Comparison of ENCODE assay signal across 20 cellular contexts in genomic region chr10:124482876-124483275, GRCh38. TPM values are rescaled to one million over a fixed set of nuclear protein-coding genes. Genes with fewer than 3 reads are reported as not detected.
DNase-seq lines count a peak whose midpoint lies in the region; ATAC-seq, FAIRE-seq and TF ChIP-seq lines count a peak whose summit lies in the region.
"Had no signal": no experiment of that assay in that cellular context is flagged by ENCODE, and none has a peak within 500 bp of the region (broad histone marks: within the 10 kb centered on the region; RNA-seq: fewer than 3 reads in every experiment).

No MANE protein-coding gene starts in this region.

- H3K4me2 ChIP-seq in IMR-90 (ENCODE audit: low read depth, low read length): no peak overlapping the region
- no peak overlapping the region for H3K4me2 ChIP-seq in H1 (ENCODE audit: insufficient read depth in 1 of 2, low read depth in 2 of 2, low read length in 2 of 2)
- no peak overlapping the region for H3K4me2 ChIP-seq in neuronal stem cell (ENCODE audit: insufficient read depth, low read length, poor library complexity, severe bottlenecking)
- no peak overlapping the region for H3K4me2 ChIP-seq in mammary epithelial cell (ENCODE audit: insufficient read depth, low read depth, low read length)
- no peak overlapping the region for H3K4me2 ChIP-seq in GM23248 (ENCODE audit: unreplicated experiment)

- ATAC-seq in IMR-90 (ENCODE audit: low read depth) (no peak), HG03139 (IDR thresholded peaks at IDR 0.05; ENCODE audit: unreplicated experiment) (no peak)
- ATAC-seq: CD8-positive, alpha-beta T cell; GM12878; HCT116 had no signal

- H3K27me3 Mint-ChIP-seq in CD8-positive, alpha-beta memory T cell: no peaks in the 10 kb centered on the region

- no peak overlapping the region for H2BK12ac ChIP-seq in H1 (ENCODE audit: low read depth, low read length)
- H2BK12ac ChIP-seq in neuronal stem cell (ENCODE audit: low read length): no peak overlapping the region

- WGBS in IMR-90 (ENCODE audit: extremely low coverage in 2 of 2, insufficient read length in 1 of 2), 2 experiments: 89% methylated on average over 8 of the region's 12 CpGs; no CpG with 5 or more reads in 1 of the 2 experiments
- WGBS in H1 (ENCODE audit: extremely low coverage in 1 of 2, insufficient coverage in 1 of 2, insufficient read length in 1 of 2, insufficient replicate concordance in 2 of 2, low coverage in 1 of 2, low lambda C conversion rate in 2 of 2, missing lambda C conversion rate in 1 of 2), 2 experiments: 92% methylated on average over 12 of the region's 12 CpGs; no CpG with 5 or more reads in 1 of the 2 experiments
- no CpG with 5 or more reads among the region's 12 CpGs for WGBS in neuronal stem cell (ENCODE audit: extremely low coverage in 2 of 2, insufficient read length in 2 of 2, insufficient replicate concordance in 1 of 2), 2 donors
- 87% methylated on average over 12 of the region's 12 CpGs for WGBS in mammary epithelial cell (ENCODE audit: low coverage, missing lambda C conversion rate)
- WGBS in GM23248 (ENCODE audit: low coverage in 1 of 2, low lambda C conversion rate in 2 of 2, missing lambda C conversion rate in 2 of 2), 2 experiments: 73 to 77% methylated on average over 12 of the region's 12 CpGs

- no peak overlapping the region for H4K5ac ChIP-seq in IMR-90 (ENCODE audit: low read depth, low read length)
- H4K5ac ChIP-seq in H1 (ENCODE audit: insufficient read length, low read depth, low read length): no peak overlapping the region

- H3K9me2 ChIP-seq in GM23248 (ENCODE audit: insufficient read depth): no peaks in the 10 kb centered on the region

- H3K79me2 ChIP-seq in H1 (ENCODE audit: control insufficient read depth in 1 of 2, insufficient read depth in 2 of 2, low read length in 2 of 2) (no peaks in the 10 kb centered on the region), mammary epithelial cell (ENCODE audit: insufficient read depth, low read length) (no peaks in the 10 kb centered on the region), GM23248 (ENCODE audit: insufficient read depth) (no peaks in the 10 kb centered on the region)

- TF ChIP-seq CTCF in IMR-90 (conservative IDR thresholded peaks at IDR 0.05; ENCODE audit: low read depth, low read length): no peak
- TF ChIP-seq CTCF in H1 (IDR thresholded peaks at IDR 0.05; ENCODE audit: control extremely low read depth in 1 of 3, insufficient read depth in 1 of 3, low read depth in 1 of 3, low read length in 3 of 3): peak; percentile 6 to 31 (median 13); a peak in 3 of 4 replicates
- no peak for TF ChIP-seq CTCF in mammary epithelial cell (conservative IDR thresholded peaks at IDR 0.05 in 1 of 2, IDR thresholded peaks at IDR 0.05 in 1 of 2; ENCODE audit: extremely low read depth in 1 of 2, insufficient read depth in 1 of 2, low read depth in 1 of 2, low read length in 2 of 2)

- H3K27ac Mint-ChIP-seq in CD8-positive, alpha-beta memory T cell: peak overlapping the region in 3 of 8 donors; percentile 19 to 87 (median 85)
- H3K27ac Mint-ChIP-seq: CD8-positive, alpha-beta T cell; H9 had no signal

- H3K4ac ChIP-seq in IMR-90 (ENCODE audit: low read depth, low read length): no peak overlapping the region
- no peak overlapping the region for H3K4ac ChIP-seq in H1 (replicated peaks; ENCODE audit: insufficient read length, low read depth, low read length)
- H3K4ac ChIP-seq in neuronal stem cell (ENCODE audit: low read length): no peak overlapping the region

- TF ChIP-seq EP300 in H1 (IDR thresholded peaks at IDR 0.05; ENCODE audit: borderline replicate concordance in 1 of 2, low read depth in 2 of 2, low read length in 2 of 2): no peak

- no peak for FAIRE-seq in H1 (lab: Jason Lieb, UNC)
- FAIRE-seq: D721Med, GM12878, GM19239 had no signal

- BruUV-seq in IMR-90 (replicated peaks; lab: Mats Ljungman, UMichigan) (no TSS peak), mammary epithelial cell (replicated peaks; lab: Mats Ljungman, UMichigan) (no TSS peak)

- DNase-seq in IMR-90: no peak
- no peak for DNase-seq in H1 (ENCODE audit: low read depth in 1 of 2, low spot score in 2 of 2)
- DNase-seq in neuronal stem cell (ENCODE audit: low spot score): no peak
- DNase-seq in CD8-positive, alpha-beta memory T cell: no peak
- DNase-seq in mammary epithelial cell: no peak
- DNase-seq in GM23248: no peak
- DNase-seq: C1 segment of cervical spinal cord; CD8-positive, alpha-beta T cell; EL; GDM1; H9 had no signal

- dilution Hi-C loops in IMR-90 (cut with HindIII; ENCODE audit: low sequenced_read_pairs, unreplicated experiment) (no loop called here), mammary epithelial cell (cut with HindIII; ENCODE audit: low sequenced_read_pairs) (no loop called here)

- H4K8ac ChIP-seq in IMR-90 (ENCODE audit: low read depth in 2 of 2, low read length in 2 of 2) (no peak overlapping the region), H1 (ENCODE audit: extremely low read depth, insufficient read depth, low read length) (no peak overlapping the region), neuronal stem cell (ENCODE audit: low read depth, low read length) (no peak overlapping the region)

- in situ Hi-C loops in IMR-90 (cut with MboI; ENCODE audit: low sequenced_read_pairs): no loop called here
- in situ Hi-C loops in mammary epithelial cell (cut with MboI; ENCODE audit: low sequenced_read_pairs in 2 of 2): no loop called here
- in situ Hi-C loops in GM23248 (cut with MboI): no loop called here

- H2AK5ac ChIP-seq in IMR-90 (ENCODE audit: low read depth, low read length) (no peak overlapping the region), H1 (ENCODE audit: low read depth, low read length) (no peak overlapping the region), neuronal stem cell (ENCODE audit: low read depth, low read length) (peak overlapping the region; percentile 21)

- H3K4me3 Mint-ChIP-seq in CD8-positive, alpha-beta memory T cell: no peak overlapping the region
- H3K4me3 Mint-ChIP-seq: CD8-positive, alpha-beta T cell; H9 had no signal

- H2AK9ac ChIP-seq in IMR-90 (replicated peaks; ENCODE audit: low read depth, low read length, poor library complexity): peak overlapping the region; percentile 77

- no peak for TF ChIP-seq RAD21 in IMR-90 (IDR thresholded peaks at IDR 0.05; ENCODE audit: low read length)
- TF ChIP-seq RAD21 in H1 (IDR thresholded peaks at IDR 0.05 in 1 of 2, conservative IDR thresholded peaks at IDR 0.05 in 1 of 2; ENCODE audit: low read depth in 2 of 2, low read length in 2 of 2): peak; percentile 25 to 46; a peak in 3 of 4 replicates

- H3K27me3 ChIP-seq in IMR-90 (ENCODE audit: control insufficient read depth, insufficient read depth, low read length): no peaks in the 10 kb centered on the region
- no peaks in the 10 kb centered on the region for H3K27me3 ChIP-seq in H1 (replicated peaks in 1 of 4; ENCODE audit: control insufficient read depth in 3 of 4, extremely low read depth in 1 of 4, insufficient read depth in 3 of 4, low read length in 3 of 4)
- H3K27me3 ChIP-seq in neuronal stem cell (ENCODE audit: control insufficient read depth in 3 of 3, insufficient read depth in 3 of 3, low read depth in 1 of 3, low read length in 3 of 3): no peaks in the 10 kb centered on the region
- H3K27me3 ChIP-seq in CD8-positive, alpha-beta memory T cell (ENCODE audit: insufficient read depth, low read length, poor library complexity, severe bottlenecking): no peaks in the 10 kb centered on the region
- no peaks in the 10 kb centered on the region for H3K27me3 ChIP-seq in mammary epithelial cell (ENCODE audit: insufficient read depth, low read length)
- no peaks in the 10 kb centered on the region for H3K27me3 ChIP-seq in GM23248 (replicated peaks; ENCODE audit: insufficient read depth)

- H3K56ac ChIP-seq in IMR-90 (ENCODE audit: extremely low read depth, insufficient read depth, low read length): no peak overlapping the region
- H3K56ac ChIP-seq in H1 (replicated peaks; ENCODE audit: insufficient read length, low read depth, low read length): no peak overlapping the region

- CTCF ChIA-PET in IMR-90 (lab: Yijun Ruan, JAX): no interaction called here
- CTCF ChIA-PET in H1 (lab: Charles Lee; ENCODE audit: partially characterized antibody): interaction anchor here (1.0 to 3.2 kb wide), 6 partner anchors 10 to 49 kb away, joined by 3 to 14 read pairs (median 4); partner anchors contain the start of gene NKX1-2
- CTCF ChIA-PET in CD8-positive, alpha-beta memory T cell (lab: Charles Lee): no interaction called here
- CTCF ChIA-PET in mammary epithelial cell (lab: Charles Lee; ENCODE audit: low non-redundant PET): no interaction called here

- H3K14ac ChIP-seq in IMR-90 (replicated peaks; ENCODE audit: low read depth, low read length): no peak overlapping the region
- no peak overlapping the region for H3K14ac ChIP-seq in H1 (ENCODE audit: insufficient read length)
- H3K14ac ChIP-seq in neuronal stem cell (ENCODE audit: low read length): no peak overlapping the region

- H3K79me1 ChIP-seq in IMR-90 (ENCODE audit: low read depth in 1 of 2, low read length in 2 of 2): no peaks in the 10 kb centered on the region
- H3K79me1 ChIP-seq in H1 (ENCODE audit: low read depth, low read length): peaks cover 11% of the 10 kb centered on the region
- H3K79me1 ChIP-seq in neuronal stem cell (ENCODE audit: low read depth, low read length): peaks cover 2% of the 10 kb centered on the region

- no peaks in the 10 kb centered on the region for H3K9me1 ChIP-seq in IMR-90 (ENCODE audit: insufficient read depth, low read length)

- H4K91ac ChIP-seq in IMR-90 (ENCODE audit: insufficient read depth, low read depth, low read length) (no peak overlapping the region), H1 (replicated peaks; ENCODE audit: insufficient read length, low read length) (peak overlapping the region; percentile 1), neuronal stem cell (ENCODE audit: low read depth, low read length, poor library complexity) (no peak overlapping the region)

- peaks cover 0 to 2% (median 0%) of the 10 kb centered on the region in 3 donors for H3K4me1 Mint-ChIP-seq in CD8-positive, alpha-beta memory T cell

- no peak for TF ChIP-seq POLR2A in IMR-90 (IDR thresholded peaks at IDR 0.05; ENCODE audit: low read depth, low read length)
- no peak for TF ChIP-seq POLR2A in H1 (IDR thresholded peaks at IDR 0.05; ENCODE audit: control extremely low read depth in 1 of 2, low read depth in 2 of 2, low read length in 2 of 2)

- H4K20me1 ChIP-seq in IMR-90 (ENCODE audit: insufficient read depth, low read length) (no peaks in the 10 kb centered on the region), H1 (replicated peaks in 1 of 2; ENCODE audit: control insufficient read depth in 1 of 2, insufficient read depth in 2 of 2, low read length in 2 of 2) (peaks cover 0 to 2% of the 10 kb centered on the region in 2 experiments), mammary epithelial cell (ENCODE audit: insufficient read depth, low read length) (no peaks in the 10 kb centered on the region), GM23248 (ENCODE audit: insufficient read depth) (no peaks in the 10 kb centered on the region)

- H3K4me1 ChIP-seq in IMR-90 (ENCODE audit: control insufficient read depth, insufficient read depth, low read length): no peaks in the 10 kb centered on the region
- peaks cover 2 to 12% (median 6%) of the 10 kb centered on the region in 4 experiments; a peak in 6 of 7 replicates for H3K4me1 ChIP-seq in H1 (replicated peaks in 1 of 4; ENCODE audit: control insufficient read depth in 3 of 4, insufficient read depth in 4 of 4, low read length in 3 of 4)
- peaks cover 6 to 17% of the 10 kb centered on the region in 2 donors for H3K4me1 ChIP-seq in neuronal stem cell (ENCODE audit: control insufficient read depth in 2 of 2, insufficient read depth in 1 of 2, low read depth in 1 of 2, low read length in 2 of 2)
- H3K4me1 ChIP-seq in CD8-positive, alpha-beta memory T cell (ENCODE audit: insufficient read depth, low read length): no peaks in the 10 kb centered on the region
- H3K4me1 ChIP-seq in mammary epithelial cell (ENCODE audit: insufficient read depth, low read length): peaks cover 7% of the 10 kb centered on the region
- no peaks in the 10 kb centered on the region for H3K4me1 ChIP-seq in GM23248 (ENCODE audit: insufficient read depth)

- H2AFZ ChIP-seq in IMR-90 (replicated peaks; ENCODE audit: low read length, poor library complexity) (no peak overlapping the region), H1 (ENCODE audit: low read length) (no peak overlapping the region), neuronal stem cell (ENCODE audit: low read length) (no peak overlapping the region), mammary epithelial cell (ENCODE audit: low read depth, low read length) (no peak overlapping the region), GM23248 (no peak overlapping the region)

- no peak overlapping the region for H3K4me3 ChIP-seq in IMR-90 (ENCODE audit: insufficient read depth, low read depth, low read length)
- H3K4me3 ChIP-seq in H1 (ENCODE audit: extremely low read depth in 1 of 4, insufficient read depth in 2 of 4, low read depth in 3 of 4, low read length in 4 of 4): no peak overlapping the region
- H3K4me3 ChIP-seq in neuronal stem cell (ENCODE audit: low read length in 2 of 2): no peak overlapping the region
- H3K4me3 ChIP-seq in CD8-positive, alpha-beta memory T cell (ENCODE audit: low read length): no peak overlapping the region
- no peak overlapping the region for H3K4me3 ChIP-seq in mammary epithelial cell (replicated peaks in 1 of 3; ENCODE audit: insufficient read depth in 1 of 3, low read depth in 2 of 3, low read length in 3 of 3)
- H3K4me3 ChIP-seq in GM23248: no peak overlapping the region
- H3K4me3 ChIP-seq: GM12878 had no signal

- H2BK120ac ChIP-seq in IMR-90 (ENCODE audit: low read depth, low read length) (no peak overlapping the region), H1 (replicated peaks; ENCODE audit: low read depth, low read length) (no peak overlapping the region), neuronal stem cell (ENCODE audit: low read depth, low read length) (no peak overlapping the region)

- H3K36me3 ChIP-seq in IMR-90 (ENCODE audit: control insufficient read depth, insufficient read depth, low read length) (no peaks in the 10 kb centered on the region), H1 (ENCODE audit: control insufficient read depth in 2 of 4, insufficient read depth in 4 of 4, low read length in 3 of 4) (peaks cover 0 to 10% (median 4%) of the 10 kb centered on the region in 4 experiments; a peak in 5 of 8 replicates), neuronal stem cell (replicated peaks in 1 of 2; ENCODE audit: control insufficient read depth in 2 of 2, insufficient read depth in 2 of 2, low read length in 2 of 2) (no peaks in the 10 kb centered on the region), mammary epithelial cell (ENCODE audit: insufficient read depth, low read length) (no peaks in the 10 kb centered on the region), GM23248 (ENCODE audit: low read depth) (no peaks in the 10 kb centered on the region)
- no peaks in the 10 kb centered on the region for H3K36me3 ChIP-seq in CD8-positive, alpha-beta memory T cell (ENCODE audit: insufficient read depth, low read length)

- H3K18ac ChIP-seq in IMR-90 (ENCODE audit: low read depth, low read length) (no peak overlapping the region), H1 (ENCODE audit: extremely low read depth, low read length) (0 out of 2 replicates have a peak overlapping the region, but pooled peaks have one; percentile 13), neuronal stem cell (ENCODE audit: low read length) (peak overlapping the region; percentile 51)

- no peaks in the 10 kb centered on the region for H3F3A ChIP-seq in GM23248 (ENCODE audit: insufficient read depth)

- H2BK20ac ChIP-seq in IMR-90 (ENCODE audit: low read depth, low read length) (no peak overlapping the region), H1 (ENCODE audit: low read length) (no peak overlapping the region)

- H3K36me3 Mint-ChIP-seq in CD8-positive, alpha-beta memory T cell: peaks cover 7 to 13% (median 9%) of the 10 kb centered on the region in 3 donors

- H3K27ac ChIP-seq in IMR-90 (ENCODE audit: insufficient read depth, low read length): no peak overlapping the region
- no peak overlapping the region for H3K27ac ChIP-seq in H1 (ENCODE audit: low read depth, low read length)
- H3K27ac ChIP-seq in neuronal stem cell (replicated peaks; ENCODE audit: low read length): no peak overlapping the region
- no peak overlapping the region for H3K27ac ChIP-seq in CD8-positive, alpha-beta memory T cell (ENCODE audit: low read depth, low read length)
- H3K27ac ChIP-seq in mammary epithelial cell (ENCODE audit: insufficient read depth, low read depth, low read length): no peak overlapping the region
- no peak overlapping the region for H3K27ac ChIP-seq in GM23248

- no peak overlapping the region for H2BK5ac ChIP-seq in IMR-90 (ENCODE audit: low read depth, low read length, poor library complexity, severe bottlenecking)
- H2BK5ac ChIP-seq in H1 (ENCODE audit: low read depth, low read length): peak overlapping the region; percentile 84
- H2BK5ac ChIP-seq in neuronal stem cell (ENCODE audit: low read length): no peak overlapping the region

- no peaks in the 10 kb centered on the region for H3K9me3 ChIP-seq in IMR-90 (ENCODE audit: control insufficient read depth, insufficient read depth, low read length)
- peaks cover 6 to 8% of the 10 kb centered on the region in 2 experiments; a peak in 3 of 4 replicates for H3K9me3 ChIP-seq in H1 (ENCODE audit: insufficient read depth in 2 of 2, low read depth in 1 of 2, low read length in 1 of 2)
- H3K9me3 ChIP-seq in neuronal stem cell (replicated peaks in 1 of 2; ENCODE audit: control insufficient read depth in 2 of 2, insufficient read depth in 1 of 2, low read depth in 1 of 2, low read length in 2 of 2): peaks cover 4 to 12% of the 10 kb centered on the region in 2 donors
- H3K9me3 ChIP-seq in CD8-positive, alpha-beta memory T cell (ENCODE audit: low read length): no peaks in the 10 kb centered on the region
- no peaks in the 10 kb centered on the region for H3K9me3 ChIP-seq in mammary epithelial cell (replicated peaks; ENCODE audit: insufficient read depth, low read length)
- no peaks in the 10 kb centered on the region for H3K9me3 ChIP-seq in GM23248 (ENCODE audit: low read depth)

- peaks cover 0 to 5% (median 4%) of the 10 kb centered on the region in 5 donors for H3K9me3 Mint-ChIP-seq in CD8-positive, alpha-beta memory T cell

- intact Hi-C loops in IMR-90 (cut with micrococcal nuclease): no loop called here
- intact Hi-C loops in mammary epithelial cell (cut with micrococcal nuclease): no loop called here

- H3K23ac ChIP-seq in IMR-90 (ENCODE audit: low read depth, low read length) (no peak overlapping the region), H1 (ENCODE audit: insufficient read length) (no peak overlapping the region), neuronal stem cell (ENCODE audit: low read depth, low read length, poor library complexity) (no peak overlapping the region)

- no peak overlapping the region for H3K9ac ChIP-seq in IMR-90 (ENCODE audit: low read depth, low read length)
- H3K9ac ChIP-seq in H1 (replicated peaks in 1 of 4; ENCODE audit: extremely low read depth in 1 of 4, low read depth in 3 of 4, low read length in 3 of 4): no peak overlapping the region
- no peak overlapping the region for H3K9ac ChIP-seq in neuronal stem cell (ENCODE audit: low read depth, low read length, poor library complexity)
- H3K9ac ChIP-seq in mammary epithelial cell (ENCODE audit: insufficient read depth, low read length): no peak overlapping the region
- no peak overlapping the region for H3K9ac ChIP-seq in GM23248

- H2BK15ac ChIP-seq in IMR-90 (ENCODE audit: low read depth, low read length): no peak overlapping the region
- H2BK15ac ChIP-seq in H1 (ENCODE audit: low read length): 0 out of 2 replicates have a peak overlapping the region, but pooled peaks have one; percentile 36
- no peak overlapping the region for H2BK15ac ChIP-seq in neuronal stem cell (ENCODE audit: low read length)

- 0 out of 2 replicates have a peak, but pooled peaks cover 2% of the 10 kb centered on the region for H3K23me2 ChIP-seq in H1 (ENCODE audit: low read depth, low read length)

- POLR2A ChIA-PET in IMR-90 (lab: Charles Lee; ENCODE audit: unreplicated experiment): no interaction called here
- POLR2A ChIA-PET in H1 (lab: Charles Lee; ENCODE audit: partially characterized antibody): interaction anchor here (0.6 to 1.7 kb wide), 6 partner anchors 10 to 270 kb away, joined by 3 to 6 read pairs (median 3); no protein-coding TSS in a partner anchor
- POLR2A ChIA-PET in CD8-positive, alpha-beta memory T cell (lab: Charles Lee): no interaction called here

RNA-seq across cellular contexts. Expression of gene LHPP, which starts 21.3 kb away (rescaled TPM):
- total RNA-seq in IMR-90 (2012; rRNA removed) (2.2 and 2.7 TPM in 2 replicates), mammary epithelial cell (10 to 100 TPM in 1 of 2 donors, 1 to 10 TPM in 1; 7.0 to 22.1 TPM)
- polyA plus RNA-seq in IMR-90 (2012; rRNA removed) (8.3 and 8.5 TPM in 2 replicates), H1 (2011; rRNA removed) (45.0 and 50.5 TPM in 2 replicates), mammary epithelial cell (16.9 TPM), GM23248 (2016; fragmentation: Nextera tagmentation; extraction: Ambion mirVana) (22.4 and 22.9 TPM in 2 replicates)
- polyA plus RNA-seq in IMR-90 (2012; cell fraction: cytosol; rRNA removed): 15.0 and 22.8 TPM in 2 replicates
- polyA plus RNA-seq in IMR-90 (2012; cell fraction: nucleus; rRNA removed; ENCODE audit: low replicate concordance): 9.6 and 18.7 TPM in 2 replicates
- 26.0 and 27.5 TPM in 2 replicates for total RNA-seq in H1 (2021; fragmentation: NEBNext Ultra II Directional; extraction: Animal tissue kit (Norgen Biotek cat#: 25700))
- 39.2 TPM for polyA plus RNA-seq in H1 (2011; cell fraction: cytosol; rRNA removed)
- 40.4 TPM for polyA plus RNA-seq in H1 (2011; cell fraction: nucleus; rRNA removed)
- 20.9 to 42.0 TPM (median 37.2 TPM) in 4 replicates for polyA plus RNA-seq in H1 (2012, experiment 1 of 2)
- 36.6 TPM for polyA plus RNA-seq in H1 (2012, experiment 2 of 2)
- 18.9 TPM for polyA plus RNA-seq in H1 (2013, experiment 1 of 2)
- 18.9 TPM for polyA plus RNA-seq in H1 (2013, experiment 2 of 2)
- polyA minus RNA-seq in H1 (2011; rRNA and poly(A)+ RNA removed): 19.6 and 21.2 TPM in 2 replicates
- 10.4 TPM for polyA minus RNA-seq in H1 (2011; cell fraction: cytosol; rRNA and poly(A)+ RNA removed)
- 24.9 TPM for polyA minus RNA-seq in H1 (2011; cell fraction: nucleus; rRNA and poly(A)+ RNA removed)
- polyA plus RNA-seq in neuronal stem cell (2013, experiment 1 of 2): 14.7 TPM
- 13.6 TPM for polyA plus RNA-seq in neuronal stem cell (2013, experiment 2 of 2)
- total RNA-seq in CD8-positive, alpha-beta memory T cell: 1 to 10 TPM; 5.2 to 6.3 TPM
- 19.1 TPM for polyA plus RNA-seq in CD8-positive, alpha-beta memory T cell
- polyA minus RNA-seq in mammary epithelial cell: not detected
- total RNA-seq in GM23248 (2014; rRNA removed; shearing (Covaris generic)): 17.5 and 19.0 TPM in 2 replicates

RNA-seq across cellular contexts. Expression of gene NKX1-2, which starts 33.0 kb away (rescaled TPM):
- total RNA-seq in IMR-90 (2012; rRNA removed) (not detected in 2 replicates), mammary epithelial cell (1 to 10 TPM; 4.4 to 5.2 TPM)
- polyA plus RNA-seq in IMR-90 (2012; rRNA removed) (not detected in 2 replicates), H1 (2011; rRNA removed) (11.5 and 12.7 TPM in 2 replicates), mammary epithelial cell (3.4 TPM), GM23248 (2016; fragmentation: Nextera tagmentation; extraction: Ambion mirVana) (not detected in 2 replicates)
- polyA plus RNA-seq in IMR-90 (2012; cell fraction: cytosol; rRNA removed): not detected in 2 replicates
- polyA plus RNA-seq in IMR-90 (2012; cell fraction: nucleus; rRNA removed; ENCODE audit: low replicate concordance): not detected in 2 replicates
- total RNA-seq in H1 (2021; fragmentation: NEBNext Ultra II Directional; extraction: Animal tissue kit (Norgen Biotek cat#: 25700)): 33.9 and 34.9 TPM in 2 replicates
- 17.0 TPM for polyA plus RNA-seq in H1 (2011; cell fraction: cytosol; rRNA removed)
- polyA plus RNA-seq in H1 (2011; cell fraction: nucleus; rRNA removed): 9.4 TPM
- 17.0 to 28.5 TPM (median 22.6 TPM) in 4 replicates for polyA plus RNA-seq in H1 (2012, experiment 1 of 2)
- 25.6 TPM for polyA plus RNA-seq in H1 (2012, experiment 2 of 2)
- 22.8 TPM for polyA plus RNA-seq in H1 (2013, experiment 1 of 2)
- polyA plus RNA-seq in H1 (2013, experiment 2 of 2): 23.9 TPM
- 18.1 and 19.2 TPM in 2 replicates for polyA minus RNA-seq in H1 (2011; rRNA and poly(A)+ RNA removed)
- 29.8 TPM for polyA minus RNA-seq in H1 (2011; cell fraction: cytosol; rRNA and poly(A)+ RNA removed)
- polyA minus RNA-seq in H1 (2011; cell fraction: nucleus; rRNA and poly(A)+ RNA removed): 15.2 TPM
- 0.06 TPM for polyA plus RNA-seq in neuronal stem cell (2013, experiment 1 of 2)
- polyA plus RNA-seq in neuronal stem cell (2013, experiment 2 of 2): 0.07 TPM
- total RNA-seq in CD8-positive, alpha-beta memory T cell: not detected
- polyA plus RNA-seq in CD8-positive, alpha-beta memory T cell: not detected
- 6.5 TPM for polyA minus RNA-seq in mammary epithelial cell
- total RNA-seq in GM23248 (2014; rRNA removed; shearing (Covaris generic)): not detected in 2 replicates
- total RNA-seq: A172; A673; CD8-positive, alpha-beta T cell; GM12878; H4 had no signal
- polyA plus RNA-seq: BJ, GM12878 had no signal

Comparison
In these comparisons a context has a peak if more than half of its experiments do, and no peak if none do; other contexts are left out.
1. CTCF ChIP-seq: peak in H1 (3 of 3); none in IMR-90 (single experiment) and mammary epithelial cell (0 of 2).